Comparison of ENCODE assay signal across 1 cellular context in genomic region chr15:99616773-99617342, GRCh38.
TF ChIP-seq lines count a peak whose summit lies in the region.

No MANE protein-coding gene starts in this region.

TF ChIP-seq in WTC11, 78 proteins besides CTCF, POLR2A, EP300 and RAD21 (continued from another document):
- TF ChIP-seq E2F1 (CRISPR knock-in tag; IDR thresholded peaks at IDR 0.05) = no peak
- TF ChIP-seq MAX (CRISPR knock-in tag; IDR thresholded peaks at IDR 0.05) = no peak
- no peak for TF ChIP-seq ATF2 (CRISPR knock-in tag; IDR thresholded peaks at IDR 0.05; ENCODE audit: borderline replicate concordance, low read depth)
